In the genomic region with DNA sequence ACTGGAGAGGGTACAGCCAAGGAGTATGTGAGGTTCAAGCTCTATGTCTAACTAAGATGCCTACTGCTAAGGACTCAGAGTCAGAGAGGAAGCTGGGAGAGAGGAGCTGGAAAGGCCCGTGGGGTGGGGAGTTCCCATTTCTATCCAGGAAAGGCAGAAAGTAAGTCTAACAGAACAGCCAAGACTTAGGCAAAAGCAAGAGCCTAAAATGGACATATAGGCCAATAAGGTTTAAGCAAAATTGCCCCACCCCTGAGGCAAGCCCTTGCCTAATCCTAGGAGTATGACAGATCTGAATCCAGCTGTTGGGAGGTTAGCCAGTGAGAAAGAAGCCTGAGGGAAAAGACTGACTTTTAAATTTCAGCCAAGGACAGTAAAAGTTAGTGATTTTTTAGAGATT, we compare ENCODE assay signal across 12 cellular contexts. TPM values are rescaled to one million over a fixed set of nuclear protein-coding genes. Genes with fewer than 3 reads are reported as not detected.
DNase-seq lines count a peak whose midpoint lies in the region; ATAC-seq, FAIRE-seq and TF ChIP-seq lines count a peak whose summit lies in the region.
"Had no signal": no experiment of that assay in that cellular context is flagged by ENCODE, and none has a peak within 500 bp of the region (broad histone marks: within the 10 kb centered on the region; RNA-seq: fewer than 3 reads in every experiment).

No MANE protein-coding gene starts in this region.

- H3K4me3 Mint-ChIP-seq in dendritic cell treated with granulocyte-macrophage colony-stimulating factor and Interleukin-4, amounts not matched to agents 40 ng/mL and 50 ng/mL, for 4 days, result no peak overlapping the region
- H3K4me3 Mint-ChIP-seq in memory B cell, result peak overlapping the region; percentile 11
- H3K4me3 Mint-ChIP-seq: endodermal cell had no signal

- H3K36me3 ChIP-seq in H7 (replicated peaks; ENCODE audit: control insufficient read depth, insufficient read depth, low read length), result peaks cover 3% of the 10 kb centered on the region

- peaks cover 12% of the 10 kb centered on the region for H3K27me3 Mint-ChIP-seq in dendritic cell treated with granulocyte-macrophage colony-stimulating factor and Interleukin-4, amounts not matched to agents 40 ng/mL and 50 ng/mL, for 4 days
- H3K27me3 Mint-ChIP-seq in memory B cell, result no peaks in the 10 kb centered on the region

- no peak for FAIRE-seq in urothelium cell line (lab: Jason Lieb, UNC)

- peaks cover 29% of the 10 kb centered on the region for H3K36me3 Mint-ChIP-seq in dendritic cell treated with granulocyte-macrophage colony-stimulating factor and Interleukin-4, amounts not matched to agents 40 ng/mL and 50 ng/mL, for 4 days (ENCODE audit: low read depth)
- no peaks in the 10 kb centered on the region for H3K36me3 Mint-ChIP-seq in memory B cell

- DNase-seq in AG10803 (ENCODE audit: low read depth) (peak; percentile 84), H7 (peak; percentile 11), memory B cell (ENCODE audit: low spot score in 2 of 2) (no peak), urothelium cell line (ENCODE audit: low spot score) (no peak), NCI-H510A treated with DMSO at 0.1 percent for 48 hours (lab: John Stamatoyannopoulos, UW) (no peak), KBM-7 (no peak)
- DNase-seq: mesendoderm, NCI-H2171 treated with DMSO at 0.1 percent for 48 hours had no signal

- peak overlapping the region; percentile 68 for H3K27ac Mint-ChIP-seq in dendritic cell treated with granulocyte-macrophage colony-stimulating factor and Interleukin-4, amounts not matched to agents 40 ng/mL and 50 ng/mL, for 4 days
- peak overlapping the region; percentile 100 for H3K27ac Mint-ChIP-seq in memory B cell
- H3K27ac Mint-ChIP-seq: endodermal cell had no signal

- peaks cover 54% of the 10 kb centered on the region for H3K4me1 Mint-ChIP-seq in dendritic cell treated with granulocyte-macrophage colony-stimulating factor and Interleukin-4, amounts not matched to agents 40 ng/mL and 50 ng/mL, for 4 days (ENCODE audit: low read depth)
- H3K4me1 Mint-ChIP-seq in memory B cell, result peaks cover 29% of the 10 kb centered on the region

- H3K27me3 ChIP-seq in H7 (ENCODE audit: control insufficient read depth, insufficient read depth, low read length), result peaks cover 1% of the 10 kb centered on the region; the same call in 1 of the 2 replicates

- no peak for TF ChIP-seq CTCF in AG10803 (conservative IDR thresholded peaks at IDR 0.05; ENCODE audit: low read length)

- intact Hi-C loops in dendritic cell treated with granulocyte-macrophage colony-stimulating factor and Interleukin-4, amounts not matched to agents 40 ng/mL and 50 ng/mL, for 4 days (cut with micrococcal nuclease), result loop anchor here (1.0 kb wide), 1 partner anchor 24 kb away; no protein-coding TSS in a partner anchor

- H3K9me3 Mint-ChIP-seq in dendritic cell treated with granulocyte-macrophage colony-stimulating factor and Interleukin-4, amounts not matched to agents 40 ng/mL and 50 ng/mL, for 4 days, result no peaks in the 10 kb centered on the region
- H3K9me3 Mint-ChIP-seq in memory B cell, result no peaks in the 10 kb centered on the region
- H3K9me3 Mint-ChIP-seq: endodermal cell had no signal

- in situ Hi-C loops in KBM-7 (cut with MboI; ENCODE audit: low pct_unique_long_range_greater_than_20kb, low sequenced_read_pairs), result no loop called here

- no peak for ATAC-seq in memory B cell (ENCODE audit: low read depth)
- ATAC-seq in GM19467 (IDR thresholded peaks at IDR 0.05; ENCODE audit: unreplicated experiment), result no peak

- H3K4me3 ChIP-seq in AG10803 (ENCODE audit: low read length), result no peak overlapping the region
- no peak overlapping the region for H3K4me3 ChIP-seq in H7 (ENCODE audit: insufficient read depth, low read depth, low read length)

RNA-seq across cellular contexts. Expression of gene KLHDC9, which starts 1.6 kb away (rescaled TPM):
- total RNA-seq in H7 (2014; rRNA removed; shearing (Covaris generic)), result 21.9 and 23.2 TPM in 2 replicates

RNA-seq across cellular contexts. Expression of gene NECTIN4, which starts 7.2 kb away (rescaled TPM):
- total RNA-seq in H7 (2014; rRNA removed; shearing (Covaris generic)), result not detected in 2 replicates
- total RNA-seq: endodermal cell, temporal lobe had no signal

RNA-seq across cellular contexts. Expression of gene PFDN2, which starts 21.3 kb away (rescaled TPM):
- 46.8 and 60.6 TPM in 2 replicates for total RNA-seq in H7 (2014; rRNA removed; shearing (Covaris generic))

RNA-seq across cellular contexts. Expression of gene NIT1, which starts 21.4 kb away (rescaled TPM):
- total RNA-seq in H7 (2014; rRNA removed; shearing (Covaris generic)), result 75.9 and 81.5 TPM in 2 replicates

RNA-seq across cellular contexts. Expression of gene ARHGAP30, which starts 26.8 kb away (rescaled TPM):
- total RNA-seq in H7 (2014; rRNA removed; shearing (Covaris generic)), result 0.11 TPM in 1 of 2 replicates, not detected in the other

Comparison
In these comparisons a context has a peak if more than half of its experiments do, and no peak if none do; other contexts are left out.
1. DNase-seq: peak in AG10803 (single experiment) and H7 (single experiment); none in memory B cell (0 of 2), urothelium cell line (single experiment), NCI-H510A treated with DMSO at 0.1 percent for 48 hours (single experiment) and KBM-7 (single experiment).